ENCODE assay signal across 28 cellular contexts in genomic region chrX:121356139-121356849, GRCh38.
DNase-seq lines count a peak whose midpoint lies in the region; ATAC-seq lines count a peak whose summit lies in the region.
"Had no signal": no experiment of that assay in that cellular context is flagged by ENCODE, and none has a peak within 500 bp of the region (broad histone marks: within the 10 kb centered on the region; RNA-seq: fewer than 3 reads in every experiment).

No MANE protein-coding gene starts in this region.

- H3K36me3 Mint-ChIP-seq in activated naive CD4-positive, alpha-beta T cell treated with anti-CD3 and anti-CD28 coated beads, Interleukin-2, amount 10 ng/mL, durations not matched to agents 7 days and 5 days, result no peaks in the 10 kb centered on the region
- H3K36me3 Mint-ChIP-seq: activated CD4-positive, alpha-beta memory T cell treated with anti-CD3 and anti-CD28 coated beads for 36 hours; memory B cell; stimulated activated effector memory CD8-positive, alpha-beta T cell treated with anti-CD3 and anti-CD28 coated beads, Interleukin-12 subunit alpha, Interleukin-12 subunit beta, amount 100 ng/mL, for 72 hours had no signal

- no peak overlapping the region for H3K4me3 Mint-ChIP-seq in activated naive CD4-positive, alpha-beta T cell treated with anti-CD3 and anti-CD28 coated beads, Interleukin-2, amount 10 ng/mL, durations not matched to agents 7 days and 5 days
- H3K4me3 Mint-ChIP-seq: activated CD4-positive, alpha-beta memory T cell treated with anti-CD3 and anti-CD28 coated beads for 36 hours; activated naive CD4-positive, alpha-beta T cell treated with anti-CD3 and anti-CD28 coated beads for 36 hours; activated T-cell treated with anti-CD3 and anti-CD28 coated beads, Interleukin-2, amount 50 U/mL, for 72 hours; dendritic cell treated with granulocyte-macrophage colony-stimulating factor and Interleukin-4, amounts not matched to agents 40 ng/mL and 50 ng/mL, for 4 days; endodermal cell; HFFc6; memory B cell; nephron progenitor cell; stimulated activated effector memory CD8-positive, alpha-beta T cell treated with anti-CD3 and anti-CD28 coated beads, Interleukin-12 subunit alpha, Interleukin-12 subunit beta, amount 100 ng/mL, for 72 hours; T-helper 2 cell treated with Interferon-gamma antibody and Interleukin-4, amounts not matched to agents 5 μg/mL and 100 μg/mL, for 36 hours had no signal

- H3K27ac Mint-ChIP-seq in activated naive CD4-positive, alpha-beta T cell treated with anti-CD3 and anti-CD28 coated beads, Interleukin-2, amount 10 ng/mL, durations not matched to agents 7 days and 5 days, result no peak overlapping the region
- H3K27ac Mint-ChIP-seq: activated CD4-positive, alpha-beta memory T cell treated with anti-CD3 and anti-CD28 coated beads for 36 hours; activated naive CD4-positive, alpha-beta T cell treated with anti-CD3 and anti-CD28 coated beads for 36 hours; activated T-cell treated with anti-CD3 and anti-CD28 coated beads, Interleukin-2, amount 50 U/mL, for 72 hours; dendritic cell treated with granulocyte-macrophage colony-stimulating factor and Interleukin-4, amounts not matched to agents 40 ng/mL and 50 ng/mL, for 4 days; endodermal cell; HFFc6; memory B cell; nephron progenitor cell; stimulated activated effector memory CD8-positive, alpha-beta T cell treated with anti-CD3 and anti-CD28 coated beads, Interleukin-12 subunit alpha, Interleukin-12 subunit beta, amount 100 ng/mL, for 72 hours; T-helper 2 cell treated with Interferon-gamma antibody and Interleukin-4, amounts not matched to agents 5 μg/mL and 100 μg/mL, for 36 hours had no signal

- no peaks in the 10 kb centered on the region for H3K27me3 Mint-ChIP-seq in activated naive CD4-positive, alpha-beta T cell treated with anti-CD3 and anti-CD28 coated beads, Interleukin-2, amount 10 ng/mL, durations not matched to agents 7 days and 5 days
- H3K27me3 Mint-ChIP-seq: activated CD4-positive, alpha-beta memory T cell treated with anti-CD3 and anti-CD28 coated beads for 36 hours; dendritic cell treated with granulocyte-macrophage colony-stimulating factor and Interleukin-4, amounts not matched to agents 40 ng/mL and 50 ng/mL, for 4 days; memory B cell had no signal

- CTCF ChIA-PET in activated naive CD4-positive, alpha-beta T cell treated with anti-CD3 and anti-CD28 coated beads, Interleukin-2, amount 10 ng/mL, durations not matched to agents 7 days and 5 days (lab: Charles Lee), result no interaction called here

- H3K9me3 Mint-ChIP-seq in activated naive CD4-positive, alpha-beta T cell treated with anti-CD3 and anti-CD28 coated beads, Interleukin-2, amount 10 ng/mL, durations not matched to agents 7 days and 5 days, result no peaks in the 10 kb centered on the region
- H3K9me3 Mint-ChIP-seq: activated T-cell treated with anti-CD3 and anti-CD28 coated beads, Interleukin-2, amount 50 U/mL, for 72 hours; dendritic cell treated with granulocyte-macrophage colony-stimulating factor and Interleukin-4, amounts not matched to agents 40 ng/mL and 50 ng/mL, for 4 days; HFFc6; memory B cell; stimulated activated effector memory CD8-positive, alpha-beta T cell treated with anti-CD3 and anti-CD28 coated beads, Interleukin-12 subunit alpha, Interleukin-12 subunit beta, amount 100 ng/mL, for 72 hours; T-helper 2 cell treated with Interferon-gamma antibody and Interleukin-4, amounts not matched to agents 5 μg/mL and 100 μg/mL, for 36 hours had no signal

- no peaks in the 10 kb centered on the region for H3K4me1 Mint-ChIP-seq in activated naive CD4-positive, alpha-beta T cell treated with anti-CD3 and anti-CD28 coated beads, Interleukin-2, amount 10 ng/mL, durations not matched to agents 7 days and 5 days
- H3K4me1 Mint-ChIP-seq: endodermal cell; memory B cell; nephron progenitor cell; stimulated activated effector memory CD8-positive, alpha-beta T cell treated with anti-CD3 and anti-CD28 coated beads, Interleukin-12 subunit alpha, Interleukin-12 subunit beta, amount 100 ng/mL, for 72 hours had no signal

- DNase-seq in NCI-H1436 treated with DMSO at 0.1 percent for 48 hours (lab: John Stamatoyannopoulos, UW) (peak; percentile 46), NCI-H2029 treated with DMSO at 0.1 percent for 48 hours (lab: John Stamatoyannopoulos, UW) (peak; percentile 57), NCI-H82 (lab: John Stamatoyannopoulos, UW) (peak; percentile 97), Right ventricle myocardium superior (no peak), activated gamma-delta T cell (lab: John Stamatoyannopoulos, UW) (no peak)
- DNase-seq in stimulated activated CD4-positive, alpha-beta T cell treated with anti-CD3 and anti-CD28 coated beads, Interleukin-2, amount 100 ng/mL, for 24 hours, result no peak
- DNase-seq in activated naive CD4-positive, alpha-beta T cell treated with anti-CD3 and anti-CD28 coated beads, Interleukin-2, amount 10 ng/mL, durations not matched to agents 7 days and 5 days, result no peak
- DNase-seq: activated CD4-positive, alpha-beta memory T cell treated with anti-CD3 and anti-CD28 coated beads for 36 hours; activated CD4-positive, alpha-beta T cell treated with anti-CD3 and anti-CD28 coated beads for 1 hour; activated naive CD4-positive, alpha-beta T cell treated with anti-CD3 and anti-CD28 coated beads for 36 hours; activated T-cell treated with anti-CD3 and anti-CD28 coated beads, Interleukin-2, amount 50 U/mL, for 72 hours; adrenal gland; central memory CD4-positive, alpha-beta T cell; DMS79; endodermal cell; GF-D8; glutamatergic neuron; HFFc6; NCI-H2081 treated with DMSO at 0.1 percent for 48 hours; nephron progenitor cell; SIG-M5; stimulated activated CD4-positive, alpha-beta T cell treated with anti-CD3 and anti-CD28 coated beads, Interleukin-15, amount 100 ng/mL, for 24 hours had no signal

- no peak for ATAC-seq in Right ventricle myocardium superior (ENCODE audit: poor library complexity)
- ATAC-seq: activated T-cell treated with anti-CD3 and anti-CD28 coated beads, Interleukin-2, amount 50 U/mL, for 72 hours; left lobe of liver; Panc1; stimulated activated effector memory CD8-positive, alpha-beta T cell treated with anti-CD3 and anti-CD28 coated beads, Interleukin-12 subunit alpha, Interleukin-12 subunit beta, amount 100 ng/mL, for 72 hours had no signal

- intact Hi-C loops in Right ventricle myocardium superior (cut with DNase I), result no loop called here

Comparison
In these comparisons a context has a peak if more than half of its experiments do, and no peak if none do; other contexts are left out.
1. DNase-seq: peak in NCI-H1436 treated with DMSO at 0.1 percent for 48 hours (single experiment), NCI-H2029 treated with DMSO at 0.1 percent for 48 hours (single experiment) and NCI-H82 (single experiment); none in Right ventricle myocardium superior (single experiment), stimulated activated CD4-positive, alpha-beta T cell treated with anti-CD3 and anti-CD28 coated beads, Interleukin-2, amount 100 ng/mL, for 24 hours (0 of 2), activated gamma-delta T cell (single experiment) and activated naive CD4-positive, alpha-beta T cell treated with anti-CD3 and anti-CD28 coated beads, Interleukin-2, amount 10 ng/mL, durations not matched to agents 7 days and 5 days (single experiment).